In the genomic region with DNA sequence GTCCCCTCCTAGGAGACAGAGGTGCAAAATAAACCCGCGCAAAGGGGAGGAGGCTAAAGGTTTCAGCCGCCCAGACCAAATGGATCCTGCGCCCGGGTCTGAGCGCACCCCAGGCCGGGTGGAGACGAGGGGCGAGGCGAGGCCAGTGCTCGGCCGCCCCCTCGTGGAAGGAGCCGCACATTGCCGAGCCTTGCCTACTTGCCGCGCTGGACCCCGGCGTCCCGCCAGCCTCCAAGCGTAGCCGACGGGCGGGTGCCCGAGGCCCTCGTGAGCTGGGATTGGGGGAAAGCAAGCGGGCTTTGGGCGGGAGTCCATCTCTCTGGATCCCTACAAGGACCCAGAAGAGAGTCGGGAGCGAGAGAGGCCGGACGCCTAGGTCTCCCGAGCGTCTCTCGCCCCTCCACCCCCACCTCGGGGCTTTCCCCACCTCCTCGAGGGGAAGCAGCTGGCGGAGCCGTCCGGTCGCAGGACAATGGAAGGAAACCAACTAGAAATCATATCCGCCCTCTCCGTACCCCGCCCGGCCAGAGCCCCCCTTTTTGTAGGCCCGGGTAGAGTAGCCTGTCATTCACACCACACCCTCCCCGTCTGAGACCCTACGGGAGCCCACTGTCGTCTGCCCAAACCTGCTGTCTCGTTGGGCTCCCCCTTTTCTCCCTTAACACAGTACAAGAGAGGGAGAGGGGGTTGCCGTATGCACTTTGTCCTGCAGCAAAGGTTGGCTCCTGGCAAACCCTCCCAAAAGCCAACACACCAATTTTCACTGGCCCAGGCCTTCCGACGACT, we compare ENCODE assay signal across 8 cellular contexts. TPM values are rescaled to one million over a fixed set of nuclear protein-coding genes. Genes with fewer than 3 reads are reported as not detected.
A peak's percentile ranks its signal among the peaks of the same experiment; 100 is the strongest.
DNase-seq lines count a peak whose midpoint lies in the region; ATAC-seq, FAIRE-seq and TF ChIP-seq lines count a peak whose summit lies in the region.

No MANE protein-coding gene starts in this region.

- peak overlapping the region; percentile 96 for H3K27ac ChIP-seq in endothelial cell of umbilical vein (ENCODE audit: insufficient read depth, low read depth, low read length)

- H3K9me3 ChIP-seq in endothelial cell of umbilical vein (replicated peaks; ENCODE audit: control insufficient read depth, insufficient read depth, low read length), result no peaks in the 10 kb centered on the region
- H3K9me3 ChIP-seq in mononuclear cell (ENCODE audit: low read depth, low read length), result no peaks in the 10 kb centered on the region

- H3K9me1 ChIP-seq in endothelial cell of umbilical vein (replicated peaks; ENCODE audit: control insufficient read depth, extremely low read depth, insufficient read depth, low read length), result no peaks in the 10 kb centered on the region

- no peaks in the 10 kb centered on the region for H3K27me3 Mint-ChIP-seq in activated CD8-positive, alpha-beta memory T cell treated with anti-CD3 and anti-CD28 coated beads, Interleukin-2, amount 10 ng/mL, durations not matched to agents 7 days and 5 days

- H3K4me3 ChIP-seq in endothelial cell of umbilical vein (replicated peaks in 1 of 3; ENCODE audit: insufficient read depth in 1 of 3, low read depth in 1 of 3, low read length in 3 of 3) (peak overlapping the region in 2 of 3 experiments; percentile 59 to 90), mononuclear cell (ENCODE audit: low read length) (peak overlapping the region; percentile 21)

- H3K9me3 Mint-ChIP-seq in activated CD8-positive, alpha-beta memory T cell treated with anti-CD3 and anti-CD28 coated beads, Interleukin-2, amount 10 ng/mL, durations not matched to agents 7 days and 5 days (ENCODE audit: low read depth), result no peaks in the 10 kb centered on the region

- TF ChIP-seq CTCF in endothelial cell of umbilical vein (IDR thresholded peaks at IDR 0.05; ENCODE audit: extremely low read depth in 1 of 2, insufficient read depth in 1 of 2, low read depth in 1 of 2, low read length in 2 of 2), result peak; percentile 97 to 99

- ATAC-seq in HG03159 (IDR thresholded peaks at IDR 0.05; ENCODE audit: unreplicated experiment), result peak; percentile 57
- ATAC-seq in activated CD8-positive, alpha-beta memory T cell treated with anti-CD3 and anti-CD28 coated beads, Interleukin-2, amount 10 ng/mL, durations not matched to agents 7 days and 5 days, result peak; percentile 77

- peaks cover 8% of the 10 kb centered on the region for H3K36me3 Mint-ChIP-seq in activated CD8-positive, alpha-beta memory T cell treated with anti-CD3 and anti-CD28 coated beads, Interleukin-2, amount 10 ng/mL, durations not matched to agents 7 days and 5 days

- no peaks in the 10 kb centered on the region for H3K27me3 ChIP-seq in endothelial cell of umbilical vein (ENCODE audit: control insufficient read depth in 2 of 2, insufficient read depth in 2 of 2, low read length in 2 of 2)
- H3K27me3 ChIP-seq in mononuclear cell (ENCODE audit: insufficient read depth, low read length), result peaks cover 6% of the 10 kb centered on the region

- peak overlapping the region; percentile 62 for H3K4me3 Mint-ChIP-seq in activated CD8-positive, alpha-beta memory T cell treated with anti-CD3 and anti-CD28 coated beads, Interleukin-2, amount 10 ng/mL, durations not matched to agents 7 days and 5 days

- H3K79me2 ChIP-seq in endothelial cell of umbilical vein (ENCODE audit: control insufficient read depth, insufficient read depth, low read length), result peaks cover 44% of the 10 kb centered on the region

- no peaks in the 10 kb centered on the region for H4K20me1 ChIP-seq in endothelial cell of umbilical vein (replicated peaks; ENCODE audit: control insufficient read depth, extremely low read depth, insufficient read depth, low read length)

- H3K4me1 ChIP-seq in endothelial cell of umbilical vein (ENCODE audit: control insufficient read depth, extremely low read depth, insufficient read depth, low read length), result peaks cover 58% of the 10 kb centered on the region
- peaks cover 43% of the 10 kb centered on the region for H3K4me1 ChIP-seq in mononuclear cell (ENCODE audit: insufficient read depth, low read length)

- H3K36me3 ChIP-seq in endothelial cell of umbilical vein (ENCODE audit: control insufficient read depth in 2 of 2, extremely low read depth in 1 of 2, insufficient read depth in 2 of 2, low read length in 2 of 2), result peaks cover 19 to 24% of the 10 kb centered on the region in 2 experiments

- peak; percentile 94 for FAIRE-seq in endothelial cell of umbilical vein (lab: Jason Lieb, UNC)

- CTCF ChIA-PET in activated CD8-positive, alpha-beta memory T cell treated with anti-CD3 and anti-CD28 coated beads, Interleukin-2, amount 10 ng/mL, durations not matched to agents 7 days and 5 days (lab: Charles Lee), result interaction anchor here (0.6 to 4.4 kb wide), 26 partner anchors 8 to 274 kb away, joined by 3 to 65 read pairs (median 5); a partner anchor contains a TSS
- CTCF ChIA-PET in endothelial cell of umbilical vein (lab: Charles Lee), result interaction anchor here (0.7 to 5.2 kb wide), 26 partner anchors 10 to 356 kb away, joined by 3 to 91 read pairs (median 6); a partner anchor contains a TSS

- H3K27ac Mint-ChIP-seq in activated CD8-positive, alpha-beta memory T cell treated with anti-CD3 and anti-CD28 coated beads, Interleukin-2, amount 10 ng/mL, durations not matched to agents 7 days and 5 days, result peak overlapping the region; percentile 79

- BruUV-seq in endothelial cell of umbilical vein (replicated peaks; lab: Mats Ljungman, UMichigan), result no TSS peak

- POLR2A ChIA-PET in endothelial cell of umbilical vein (lab: Charles Lee), result interaction anchor here (1.1 to 3.4 kb wide), 5 partner anchors 9 to 106 kb away, joined by 3 to 23 read pairs (median 8); a partner anchor contains a TSS

- peaks cover 60% of the 10 kb centered on the region for H3K4me1 Mint-ChIP-seq in activated CD8-positive, alpha-beta memory T cell treated with anti-CD3 and anti-CD28 coated beads, Interleukin-2, amount 10 ng/mL, durations not matched to agents 7 days and 5 days

- peak overlapping the region; percentile 100 for H3K9ac ChIP-seq in endothelial cell of umbilical vein (replicated peaks; ENCODE audit: extremely low read depth, insufficient read depth, low read length)

- peak overlapping the region; percentile 74 for H3K4me2 ChIP-seq in endothelial cell of umbilical vein (ENCODE audit: insufficient read depth, low read length)

- H2AFZ ChIP-seq in endothelial cell of umbilical vein (ENCODE audit: low read depth, low read length), result no peak overlapping the region

- TF ChIP-seq POLR2A in endothelial cell of umbilical vein (IDR thresholded peaks at IDR 0.05; ENCODE audit: low read depth, low read length), result peak; percentile 66

- DNase-seq in SKM-1 treated with dmso at 0.1 percent for 144 hours (lab: John Stamatoyannopoulos, UW; ENCODE audit: unreplicated experiment), result peak; percentile 40
- DNase-seq in SKM-1 (lab: John Stamatoyannopoulos, UW; ENCODE audit: unreplicated experiment), result no peak
- peak; percentile 44 for DNase-seq in NCI-H748 treated with DMSO at 0.1 percent for 48 hours (lab: John Stamatoyannopoulos, UW)
- DNase-seq in activated CD8-positive, alpha-beta memory T cell treated with anti-CD3 and anti-CD28 coated beads, Interleukin-2, amount 10 ng/mL, durations not matched to agents 7 days and 5 days, result peak; percentile 89
- DNase-seq in endothelial cell of umbilical vein (ENCODE audit: low read depth, low spot score), result peak; percentile 97
- DNase-seq in stimulated activated CD8-positive, alpha-beta memory T cell treated with anti-CD3 and anti-CD28 coated beads, Interleukin-7, amount 100 ng/mL, for 1 hour (ENCODE audit: low read depth in 2 of 2), result peak; percentile 53 to 59

- intact Hi-C loops in endothelial cell of umbilical vein (cut with micrococcal nuclease), result loop anchor here (1.0 to 10.0 kb wide), 6 partner anchors 8 to 833 kb away; a partner anchor contains a TSS

- dilution Hi-C loops in endothelial cell of umbilical vein (cut with MboI; ENCODE audit: extremely low pct_ligation_motif_present, low sequenced_read_pairs), result no loop called here

RNA-seq across cellular contexts. Expression of a gene that starts 0.7 kb away (rescaled TPM):
- 1 to 10 TPM in 1 of 2 experiments, under 1 TPM in 1; 0.85 to 6.7 TPM for total RNA-seq in activated CD8-positive, alpha-beta memory T cell treated with anti-CD3 and anti-CD28 coated beads, Interleukin-2, amount 10 ng/mL, durations not matched to agents 7 days and 5 days
- total RNA-seq in endothelial cell of umbilical vein, result 160 and 163 TPM in 2 replicates
- 93.5 and 94.5 TPM in 2 replicates for polyA plus RNA-seq in endothelial cell of umbilical vein
- polyA plus RNA-seq in endothelial cell of umbilical vein (2011; cell fraction: cytosol; rRNA removed), result 43.3 and 56.6 TPM in 2 replicates
- 146 and 202 TPM in 2 replicates for polyA plus RNA-seq in endothelial cell of umbilical vein (2011; cell fraction: nucleus; rRNA removed)
- polyA plus RNA-seq in endothelial cell of umbilical vein (2012), result 100 and 123 TPM in 2 replicates
- 66.4 and 74.7 TPM in 2 replicates for polyA minus RNA-seq in endothelial cell of umbilical vein
- polyA minus RNA-seq in endothelial cell of umbilical vein (2011; cell fraction: cytosol; rRNA and poly(A)+ RNA removed), result not detected
- polyA minus RNA-seq in endothelial cell of umbilical vein (2011; cell fraction: nucleus; rRNA and poly(A)+ RNA removed), result 69.6 and 113 TPM in 2 replicates
- not detected for total RNA-seq in mononuclear cell

RNA-seq across cellular contexts. Expression of a gene that starts 9.8 kb away (rescaled TPM):
- total RNA-seq in activated CD8-positive, alpha-beta memory T cell treated with anti-CD3 and anti-CD28 coated beads, Interleukin-2, amount 10 ng/mL, durations not matched to agents 7 days and 5 days, result 100 to 1,000 TPM; 121 to 205 TPM
- total RNA-seq in endothelial cell of umbilical vein (272 and 287 TPM in 2 replicates), mononuclear cell (76.8 TPM)
- polyA plus RNA-seq in endothelial cell of umbilical vein, result 309 and 319 TPM in 2 replicates
- 279 and 315 TPM in 2 replicates for polyA plus RNA-seq in endothelial cell of umbilical vein (2011; cell fraction: cytosol; rRNA removed)
- 116 and 141 TPM in 2 replicates for polyA plus RNA-seq in endothelial cell of umbilical vein (2011; cell fraction: nucleus; rRNA removed)
- 589 and 679 TPM in 2 replicates for polyA plus RNA-seq in endothelial cell of umbilical vein (2012)
- 196 and 216 TPM in 2 replicates for polyA minus RNA-seq in endothelial cell of umbilical vein
- 135 TPM for polyA minus RNA-seq in endothelial cell of umbilical vein (2011; cell fraction: cytosol; rRNA and poly(A)+ RNA removed)
- polyA minus RNA-seq in endothelial cell of umbilical vein (2011; cell fraction: nucleus; rRNA and poly(A)+ RNA removed), result 63.9 and 81.2 TPM in 2 replicates

RNA-seq across cellular contexts. Expression of a gene that starts 13.6 kb away (rescaled TPM):
- 10 to 100 TPM; 19.0 to 34.1 TPM for total RNA-seq in activated CD8-positive, alpha-beta memory T cell treated with anti-CD3 and anti-CD28 coated beads, Interleukin-2, amount 10 ng/mL, durations not matched to agents 7 days and 5 days
- total RNA-seq in endothelial cell of umbilical vein (18.6 and 24.7 TPM in 2 replicates), mononuclear cell (0.42 TPM)
- 16.8 and 18.4 TPM in 2 replicates for polyA plus RNA-seq in endothelial cell of umbilical vein
- 6.4 and 8.0 TPM in 2 replicates for polyA plus RNA-seq in endothelial cell of umbilical vein (2011; cell fraction: cytosol; rRNA removed)
- 8.8 and 10.8 TPM in 2 replicates for polyA plus RNA-seq in endothelial cell of umbilical vein (2011; cell fraction: nucleus; rRNA removed)
- 7.9 and 12.0 TPM in 2 replicates for polyA plus RNA-seq in endothelial cell of umbilical vein (2012)
- polyA minus RNA-seq in endothelial cell of umbilical vein, result 13.8 and 17.9 TPM in 2 replicates
- polyA minus RNA-seq in endothelial cell of umbilical vein (2011; cell fraction: cytosol; rRNA and poly(A)+ RNA removed), result 1.8 TPM
- polyA minus RNA-seq in endothelial cell of umbilical vein (2011; cell fraction: nucleus; rRNA and poly(A)+ RNA removed), result 5.2 and 6.5 TPM in 2 replicates

RNA-seq across cellular contexts. Expression of a gene that starts 21.7 kb away (rescaled TPM):
- 1 to 10 TPM; 1.2 to 1.3 TPM for total RNA-seq in activated CD8-positive, alpha-beta memory T cell treated with anti-CD3 and anti-CD28 coated beads, Interleukin-2, amount 10 ng/mL, durations not matched to agents 7 days and 5 days
- 0.53 and 0.95 TPM in 2 replicates for total RNA-seq in endothelial cell of umbilical vein
- 1.1 and 1.4 TPM in 2 replicates for polyA plus RNA-seq in endothelial cell of umbilical vein
- 0.52 and 0.68 TPM in 2 replicates for polyA plus RNA-seq in endothelial cell of umbilical vein (2011; cell fraction: cytosol; rRNA removed)
- polyA plus RNA-seq in endothelial cell of umbilical vein (2011; cell fraction: nucleus; rRNA removed), result 1.8 and 2.0 TPM in 2 replicates
- polyA plus RNA-seq in endothelial cell of umbilical vein (2012), result 0.21 and 0.46 TPM in 2 replicates
- not detected in 2 replicates for polyA minus RNA-seq in endothelial cell of umbilical vein
- not detected for polyA minus RNA-seq in endothelial cell of umbilical vein (2011; cell fraction: cytosol; rRNA and poly(A)+ RNA removed)
- polyA minus RNA-seq in endothelial cell of umbilical vein (2011; cell fraction: nucleus; rRNA and poly(A)+ RNA removed), result 1.2 TPM in 1 of 2 replicates, not detected in the other
- total RNA-seq in mononuclear cell, result 0.63 TPM

RNA-seq across cellular contexts. Expression of a gene that starts 26.3 kb away (rescaled TPM):
- not detected for total RNA-seq in activated CD8-positive, alpha-beta memory T cell treated with anti-CD3 and anti-CD28 coated beads, Interleukin-2, amount 10 ng/mL, durations not matched to agents 7 days and 5 days
- total RNA-seq in endothelial cell of umbilical vein (not detected in 2 replicates), mononuclear cell (4.4 TPM)
- not detected in 2 replicates for polyA plus RNA-seq in endothelial cell of umbilical vein
- 0.03 TPM in 1 of 2 replicates, not detected in the other for polyA plus RNA-seq in endothelial cell of umbilical vein (2011; cell fraction: cytosol; rRNA removed)
- polyA plus RNA-seq in endothelial cell of umbilical vein (2011; cell fraction: nucleus; rRNA removed), result not detected in 2 replicates
- polyA plus RNA-seq in endothelial cell of umbilical vein (2012), result 0.16 and 0.52 TPM in 2 replicates
- polyA minus RNA-seq in endothelial cell of umbilical vein, result not detected in 2 replicates
- not detected for polyA minus RNA-seq in endothelial cell of umbilical vein (2011; cell fraction: cytosol; rRNA and poly(A)+ RNA removed)
- polyA minus RNA-seq in endothelial cell of umbilical vein (2011; cell fraction: nucleus; rRNA and poly(A)+ RNA removed), result not detected in 2 replicates

Comparison
In these comparisons a context has a peak if more than half of its experiments do, and no peak if none do; other contexts are left out.
1. RNA of a gene that starts 0.7 kb away (total RNA-seq): 160 to 163 TPM in endothelial cell of umbilical vein; 0.85 to 6.7 TPM in activated CD8-positive, alpha-beta memory T cell treated with anti-CD3 and anti-CD28 coated beads, Interleukin-2, amount 10 ng/mL, durations not matched to agents 7 days and 5 days and not detected in mononuclear cell (single experiment); every median in the first group is over 10 times any median in the second.
2. RNA of a gene that starts 13.6 kb away (total RNA-seq): 19.0 to 34.1 TPM in activated CD8-positive, alpha-beta memory T cell treated with anti-CD3 and anti-CD28 coated beads, Interleukin-2, amount 10 ng/mL, durations not matched to agents 7 days and 5 days and 18.6 to 24.7 TPM in endothelial cell of umbilical vein; 0.42 TPM in mononuclear cell (single experiment); every median in the first group is over 10 times any median in the second.